ENCODE assay signal across 8 cellular contexts in the genomic region with DNA sequence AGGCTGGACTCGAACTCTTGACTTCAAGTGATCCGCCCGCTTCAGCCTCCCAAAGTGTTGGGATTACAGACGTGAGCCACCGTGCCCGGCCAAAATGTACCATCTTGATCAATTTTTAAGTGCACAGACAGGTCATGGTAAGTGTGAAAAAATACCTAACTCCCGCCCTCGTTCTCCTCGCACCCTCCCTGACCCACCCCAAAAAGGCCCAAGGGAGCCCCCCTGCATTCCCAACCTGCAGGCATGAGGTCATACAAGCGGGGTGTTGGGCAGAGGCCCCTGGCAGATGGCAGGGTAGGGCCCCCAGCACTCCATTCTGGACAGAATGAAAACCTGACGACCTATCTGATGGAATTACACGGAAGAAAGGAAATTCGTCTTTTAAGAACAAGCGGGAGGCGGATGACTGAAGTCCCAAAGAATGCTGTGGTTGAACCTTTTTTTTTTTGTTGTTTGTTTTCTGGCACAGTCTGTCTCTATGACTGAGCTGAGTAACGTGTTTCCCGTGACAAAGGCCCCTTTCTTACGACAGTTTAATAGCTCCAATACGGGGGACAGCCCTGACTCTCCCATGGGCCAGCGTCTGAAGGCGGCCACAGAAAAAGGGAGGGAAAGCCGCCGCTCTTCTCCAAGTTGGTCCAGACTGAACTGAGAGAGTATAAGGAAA.
DNase-seq lines count a peak whose midpoint lies in the region; ATAC-seq and TF ChIP-seq lines count a peak whose summit lies in the region.
"Had no signal": no experiment of that assay in that cellular context is flagged by ENCODE, and none has a peak within 500 bp of the region (broad histone marks: within the 10 kb centered on the region; RNA-seq: fewer than 3 reads in every experiment).

No MANE protein-coding gene starts in this region.

- H3K27ac ChIP-seq in HEK293 (ENCODE audit: extremely low read depth, low read depth, low read length) = no peak overlapping the region

- H3K9ac ChIP-seq in adipocyte (ENCODE audit: low read length) = peak overlapping the region; percentile 13

- H3K27me3 ChIP-seq in adipocyte (replicated peaks; ENCODE audit: control insufficient read depth, insufficient read depth, low read length) = peaks cover 2% of the 10 kb centered on the region

- H3K36me3 ChIP-seq in HEK293 (ENCODE audit: control insufficient read depth in 2 of 2, insufficient read depth in 1 of 2, low read length in 2 of 2) (no peaks in the 10 kb centered on the region), adipocyte (ENCODE audit: control insufficient read depth, insufficient read depth, low read length, severe bottlenecking) (no peaks in the 10 kb centered on the region)

- H3K9me3 ChIP-seq in HEK293 (ENCODE audit: control insufficient read depth, insufficient read depth, low read depth, low read length) (no peaks in the 10 kb centered on the region), adipocyte (ENCODE audit: control insufficient read depth, low read length) (peaks cover 1% of the 10 kb centered on the region)

- 0 out of 2 replicates have a peak, but pooled peaks cover 3% of the 10 kb centered on the region for H3K4me1 ChIP-seq in HEK293 (ENCODE audit: control insufficient read depth, insufficient read depth, low read length)
- H3K4me1 ChIP-seq in adipocyte (ENCODE audit: control insufficient read depth, insufficient read depth, low read length) = peaks cover 8% of the 10 kb centered on the region

- ATAC-seq in left ventricle myocardium superior = peak; percentile 46
- no peak for ATAC-seq in GM18519 (IDR thresholded peaks at IDR 0.05; ENCODE audit: low FRiP score, unreplicated experiment)

- intact Hi-C loops in left ventricle myocardium superior (cut with micrococcal nuclease) = no loop called here

- TF ChIP-seq CTCF in HEK293 (tag by site-specific recombination; IDR thresholded peaks at IDR 0.05) = no peak

- POLR2A ChIA-PET in HEK293 (lab: Yijun Ruan, JAX) = interaction anchor here (0.6 to 1.6 kb wide), 5 partner anchors 32 to 474 kb away, joined by 3 to 11 read pairs (median 7); no protein-coding TSS in a partner anchor

- CTCF ChIA-PET in HEK293 (lab: Yijun Ruan, JAX) = interaction anchor here (0.6 to 2.2 kb wide), 7 partner anchors 10 to 1233 kb away, joined by 3 to 27 read pairs (median 5); no protein-coding TSS in a partner anchor

- peak; percentile 88 for DNase-seq in adipocyte (ENCODE audit: low read depth)
- DNase-seq in left ventricle myocardium superior = no peak
- DNase-seq in smooth muscle cell of the brain vasculature (ENCODE audit: low read depth, low spot score) = peak; percentile 68
- no peak for DNase-seq in activated CD4-positive, alpha-beta T cell treated with anti-CD3 and anti-CD28 coated beads, Interleukin-2, amount 50 U/mL, for 1 hour
- no peak for DNase-seq in NCI-H1417 treated with DMSO at 0.1 percent for 48 hours (lab: John Stamatoyannopoulos, UW)
- DNase-seq: stimulated activated CD4-positive, alpha-beta T cell treated with anti-CD3 and anti-CD28 coated beads, Interleukin-1b, Interleukin-23, amount 100 ng/mL, for 48 hours had no signal

- no peak overlapping the region for H3K4me3 ChIP-seq in HEK293 (ENCODE audit: low read depth, low read length)
- no peak overlapping the region for H3K4me3 ChIP-seq in adipocyte (ENCODE audit: low read length)

TF ChIP-seq in HEK293, 187 proteins besides CTCF, POLR2A, EP300 and RAD21:
- TF ChIP-seq ZNF629 (tag by site-specific recombination; IDR thresholded peaks at IDR 0.05) = peak; percentile 31; the same call in 1 of the 2 replicates
- 0 out of 2 replicates have a peak, but pooled peaks have one; percentile 12 for TF ChIP-seq GLIS1 (tag by site-specific recombination; IDR thresholded peaks at IDR 0.05)
- TF ChIP-seq HOXD13 (CRISPR knock-in tag; IDR thresholded peaks at IDR 0.05; ENCODE audit: borderline replicate concordance) = peak; percentile 72; the same call in 1 of the 2 replicates
- 0 out of 2 replicates have a peak, but pooled peaks have one; percentile 31 for TF ChIP-seq WT1 (tag by site-specific recombination; IDR thresholded peaks at IDR 0.05)
- TF ChIP-seq, protein P1, sequence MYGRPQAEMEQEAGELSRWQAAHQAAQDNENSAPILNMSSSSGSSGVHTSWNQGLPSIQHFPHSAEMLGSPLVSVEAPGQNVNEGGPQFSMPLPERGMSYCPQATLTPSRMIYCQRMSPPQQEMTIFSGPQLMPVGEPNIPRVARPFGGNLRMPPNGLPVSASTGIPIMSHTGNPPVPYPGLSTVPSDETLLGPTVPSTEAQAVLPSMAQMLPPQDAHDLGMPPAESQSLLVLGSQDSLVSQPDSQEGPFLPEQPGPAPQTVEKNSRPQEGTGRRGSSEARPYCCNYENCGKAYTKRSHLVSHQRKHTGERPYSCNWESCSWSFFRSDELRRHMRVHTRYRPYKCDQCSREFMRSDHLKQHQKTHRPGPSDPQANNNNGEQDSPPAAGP (tag by site-specific recombination; IDR thresholded peaks at IDR 0.05) = peak; percentile 71; the same call in 1 of the 2 replicates
- no peak for TF ChIP-seq ZNF792 (tag by site-specific recombination; IDR thresholded peaks at IDR 0.05)
TF ChIP-seq in HEK293: peak in this region for 5.

Comparison
In these comparisons a context has a peak if more than half of its experiments do, and no peak if none do; other contexts are left out.
1. DNase-seq: peak in adipocyte (single experiment) and smooth muscle cell of the brain vasculature (single experiment); none in left ventricle myocardium superior (single experiment), activated CD4-positive, alpha-beta T cell treated with anti-CD3 and anti-CD28 coated beads, Interleukin-2, amount 50 U/mL, for 1 hour (single experiment) and NCI-H1417 treated with DMSO at 0.1 percent for 48 hours (single experiment).